Comparison of ENCODE assay signal across 8 cellular contexts in the genomic region with DNA sequence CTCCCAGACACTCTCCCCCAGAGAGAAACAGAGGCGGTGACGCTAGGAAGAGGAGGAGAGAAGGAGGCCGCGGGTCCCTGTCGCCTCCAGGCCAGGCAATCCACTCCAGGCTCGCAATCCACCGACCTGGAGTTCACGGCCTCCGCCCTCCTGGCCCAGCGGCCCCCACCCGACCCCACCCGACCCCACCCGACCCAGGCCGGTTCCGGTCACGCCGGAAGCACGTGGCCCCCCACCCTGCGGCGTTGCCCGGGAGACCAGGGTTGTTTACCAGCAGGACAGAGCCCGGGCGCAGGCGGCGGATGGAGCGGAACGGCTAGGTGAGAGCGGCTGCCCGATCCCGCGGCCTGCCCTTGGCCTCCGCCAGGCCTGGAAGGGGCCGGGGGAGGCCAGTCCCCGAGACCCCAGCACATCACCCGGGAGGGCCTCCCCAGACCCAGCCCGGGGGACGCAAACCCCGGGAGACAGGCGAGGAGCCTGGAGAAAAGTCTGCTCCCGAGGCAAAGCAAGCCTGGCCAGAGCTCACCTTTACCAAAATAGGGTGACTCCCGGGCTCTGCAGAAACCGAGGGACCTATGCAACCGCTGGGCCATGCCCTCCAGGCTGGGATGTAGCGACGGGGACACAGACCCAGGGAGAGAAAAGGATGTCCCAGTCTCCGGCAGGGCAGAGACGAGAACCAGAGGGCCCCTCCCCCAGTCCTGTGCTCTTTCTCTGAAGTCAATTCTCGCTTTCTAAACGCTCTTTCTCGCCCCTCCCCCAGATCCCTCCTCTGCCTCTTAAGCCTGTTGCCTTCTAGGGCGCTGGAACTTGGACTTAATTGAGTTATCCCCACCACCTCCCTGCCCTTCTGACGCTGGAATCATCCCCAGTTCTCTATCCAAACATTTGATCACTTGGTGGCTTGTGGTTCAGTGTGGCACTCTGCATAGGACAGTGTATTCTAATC. TPM values are rescaled to one million over a fixed set of nuclear protein-coding genes. Genes with fewer than 3 reads are reported as not detected.
DNase-seq lines count a peak whose midpoint lies in the region; TF ChIP-seq lines count a peak whose summit lies in the region.

A gene with protein sequence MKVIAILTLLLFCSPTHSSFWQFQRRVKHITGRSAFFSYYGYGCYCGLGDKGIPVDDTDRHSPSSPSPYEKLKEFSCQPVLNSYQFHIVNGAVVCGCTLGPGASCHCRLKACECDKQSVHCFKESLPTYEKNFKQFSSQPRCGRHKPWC (minus strand): TSS at position 685 of the 949 bp plus-strand sequence. CDS start 9,155 bp downstream, outside the sequence.
TSS of gene UBXN10 (plus strand) at position 263 of the 949 bp plus-strand sequence. CDS start 4,466 bp downstream, outside the sequence.

- 2% methylated on average over 52 of the region's 52 CpGs for WGBS in urinary bladder

- H3K4me1 Mint-ChIP-seq in glutamatergic neuron (ENCODE audit: low read depth, unreplicated experiment): peaks cover 6% of the 10 kb centered on the region

- H3K36me3 Mint-ChIP-seq in glutamatergic neuron (ENCODE audit: unreplicated experiment): no peaks in the 10 kb centered on the region

- no peak for TF ChIP-seq CTCF in glutamatergic neuron (IDR thresholded peaks at IDR 0.05; ENCODE audit: partially characterized antibody, unreplicated experiment)
- no peak for TF ChIP-seq CTCF in parathyroid adenoma (IDR thresholded peaks at IDR 0.05)

- in situ Hi-C loops in KBM-7 (cut with MboI; ENCODE audit: low pct_unique_long_range_greater_than_20kb, low sequenced_read_pairs): no loop called here

- H3K4me2 ChIP-seq in parathyroid adenoma (ENCODE audit: low read length): peak within 1 kb of the TSS; percentile 100

- DNase-seq in DMS53 (lab: John Stamatoyannopoulos, UW) (peak; percentile 73), DMS53 treated with DMSO at 0.1 percent for 48 hours (lab: John Stamatoyannopoulos, UW; ENCODE audit: unreplicated experiment) (no peak), activated T-cell treated with anti-CD3 and anti-CD28 coated beads for 24 hours (ENCODE audit: low read depth) (peak; percentile 59), glutamatergic neuron (peak; percentile 82), KBM-7 (no peak), Ammon's horn (ENCODE audit: low spot score) (no peak)

- H3K27me3 Mint-ChIP-seq in glutamatergic neuron (ENCODE audit: unreplicated experiment): peaks cover 6% of the 10 kb centered on the region

- no peaks in the 10 kb centered on the region for H3K27me3 ChIP-seq in parathyroid adenoma (ENCODE audit: control insufficient read depth, insufficient read depth, low read length)

- peak within 1 kb of the TSS; percentile 81 for H2AFZ ChIP-seq in parathyroid adenoma

- H3K36me3 ChIP-seq in parathyroid adenoma (ENCODE audit: control insufficient read depth, insufficient read depth, low read length) (no peaks in the 10 kb centered on the region), urinary bladder (ENCODE audit: insufficient read depth) (no peaks in the 10 kb centered on the region)

- peak within 1 kb of the TSS; percentile 93 for H3K4me3 Mint-ChIP-seq in glutamatergic neuron (ENCODE audit: unreplicated experiment)

- H3K27ac ChIP-seq in parathyroid adenoma (peak within 1 kb of the TSS; percentile 80), urinary bladder (ENCODE audit: low read depth) (no peak within 1 kb of the TSS)

- H3K9me3 Mint-ChIP-seq in glutamatergic neuron (ENCODE audit: unreplicated experiment): peaks cover 2% of the 10 kb centered on the region

- peak within 1 kb of the TSS; percentile 17 for H3K9ac ChIP-seq in parathyroid adenoma

- H3K9me3 ChIP-seq in parathyroid adenoma (ENCODE audit: control insufficient read depth, low read length): no peaks in the 10 kb centered on the region

- H3K4me1 ChIP-seq in parathyroid adenoma: peaks cover 6% of the 10 kb centered on the region
- no peaks in the 10 kb centered on the region for H3K4me1 ChIP-seq in urinary bladder (ENCODE audit: insufficient read depth)

- H3K4me3 ChIP-seq in parathyroid adenoma (ENCODE audit: low read depth, low read length): peak within 1 kb of the TSS; percentile 83
- H3K4me3 ChIP-seq in urinary bladder (ENCODE audit: low read depth, low read length): peak within 1 kb of the TSS; percentile 9

- H3K27ac Mint-ChIP-seq in glutamatergic neuron (ENCODE audit: unreplicated experiment): peak within 1 kb of the TSS; percentile 44

- H3K79me2 ChIP-seq in parathyroid adenoma: no peaks in the 10 kb centered on the region

RNA-seq across cellular contexts. Expression of the first gene that starts in this region (rescaled TPM):
- total RNA-seq in glutamatergic neuron (ENCODE audit: unreplicated experiment) (not detected), urinary bladder (not detected)
- polyA plus RNA-seq in urinary bladder: not detected

RNA-seq across cellular contexts. Expression of gene UBXN10, which starts in this region (rescaled TPM):
- 0.49 TPM for total RNA-seq in glutamatergic neuron (ENCODE audit: unreplicated experiment)
- 2.4 TPM for total RNA-seq in urinary bladder
- polyA plus RNA-seq in urinary bladder: 3.2 TPM

Comparison
In these comparisons a context has a peak if more than half of its experiments do, and no peak if none do; other contexts are left out.
1. DNase-seq: peak in DMS53 (single experiment) and activated T-cell treated with anti-CD3 and anti-CD28 coated beads for 24 hours (single experiment); none in DMS53 treated with DMSO at 0.1 percent for 48 hours (single experiment), KBM-7 (single experiment) and Ammon's horn (single experiment).
2. Peak in DNase-seq in glutamatergic neuron; RNA of the genes that start here not detected or under 1 TPM.